Comparison of ENCODE assay signal across 11 cellular contexts in the genomic region with DNA sequence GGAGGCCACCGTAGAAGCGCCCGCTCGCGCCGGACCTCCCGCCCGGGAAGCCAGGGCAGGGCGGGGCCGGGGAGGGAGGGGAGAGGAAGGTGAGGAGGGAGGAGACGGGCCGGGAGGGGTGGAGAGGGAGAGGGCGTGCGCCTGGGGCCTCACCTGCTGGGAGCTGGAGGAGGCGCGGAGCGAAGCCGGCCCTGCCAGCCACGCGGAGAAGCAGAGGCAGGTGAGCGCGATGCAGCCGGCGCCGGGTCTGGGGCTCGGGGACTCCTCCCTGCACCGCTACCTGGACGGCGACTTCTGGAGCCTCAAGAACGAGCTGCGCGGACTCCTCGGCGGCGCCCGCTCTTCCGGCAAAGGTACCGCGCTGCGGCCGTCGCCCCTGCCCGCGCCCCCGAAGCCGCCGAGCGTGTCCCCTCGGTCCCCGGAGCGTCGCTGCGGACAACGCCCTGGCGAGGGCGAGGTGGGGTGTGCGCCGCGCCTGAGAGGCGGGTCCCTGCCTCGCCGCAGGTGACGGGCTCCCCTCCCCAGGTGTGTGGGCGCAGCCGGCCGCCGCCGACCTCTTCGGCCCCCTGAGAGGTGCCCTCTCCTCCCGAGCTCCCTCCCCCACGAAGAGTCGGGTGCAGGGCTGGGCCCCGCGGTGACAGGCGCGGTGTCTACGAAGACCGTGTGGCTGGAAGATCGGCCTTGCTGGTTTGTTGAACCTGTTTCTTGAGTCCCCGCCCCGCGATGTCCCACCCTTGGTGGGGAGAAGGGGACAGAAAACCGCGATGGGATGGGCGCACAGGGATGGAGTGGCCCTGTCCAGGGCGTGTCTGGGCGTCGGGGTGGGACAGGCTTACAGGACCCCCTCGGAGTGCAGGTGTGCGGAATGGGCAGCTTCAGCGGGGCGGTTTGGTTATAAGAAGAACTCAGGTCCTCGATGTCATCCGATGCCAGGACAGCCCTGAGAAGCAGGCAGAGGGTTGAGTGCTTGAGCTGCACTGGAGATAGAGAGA. TPM values are rescaled to one million over a fixed set of nuclear protein-coding genes. Genes with fewer than 3 reads are reported as not detected.
DNase-seq lines count a peak whose midpoint lies in the region; ATAC-seq and TF ChIP-seq lines count a peak whose summit lies in the region.
"Had no signal": no experiment of that assay in that cellular context is flagged by ENCODE, and none has a peak within 500 bp of the region (broad histone marks: within the 10 kb centered on the region; RNA-seq: fewer than 3 reads in every experiment).

Gene ACOXL (plus strand): TSS at position 152 of the 992 bp plus-strand sequence. CDS start 35,817 bp downstream, outside the sequence.

- H2AFZ ChIP-seq in parathyroid adenoma, result peak within 1 kb of the TSS; percentile 80

- H3K4me3 ChIP-seq in epithelial cell of proximal tubule (ENCODE audit: low read depth, low read length) (peak within 1 kb of the TSS; percentile 16), parathyroid adenoma (ENCODE audit: low read depth, low read length) (peak within 1 kb of the TSS; percentile 41), uterus (no peak within 1 kb of the TSS)

- H3K27me3 ChIP-seq in parathyroid adenoma (ENCODE audit: control insufficient read depth, insufficient read depth, low read length), result no peaks in the 10 kb centered on the region
- H3K27me3 ChIP-seq in uterus, result peaks cover 0 to 14% of the 10 kb centered on the region in 2 donors

- TF ChIP-seq CTCF in GM13977 (IDR thresholded peaks at IDR 0.05; ENCODE audit: extremely low read depth, insufficient read depth, missing control alignments) (no peak), epithelial cell of proximal tubule (conservative IDR thresholded peaks at IDR 0.05; ENCODE audit: low read depth, low read length) (no peak), parathyroid adenoma (IDR thresholded peaks at IDR 0.05) (no peak), uterus (IDR thresholded peaks at IDR 0.05) (no peak)

- DNase-seq in GM13977 (ENCODE audit: low spot score), result peak; percentile 35
- peak; percentile 62 to 83 for DNase-seq in NCI-H526 (lab: John Stamatoyannopoulos, UW)
- no peak for DNase-seq in epithelial cell of proximal tubule (ENCODE audit: low read depth)
- DNase-seq in uterus, result no peak
- DNase-seq in NCI-H187 (lab: John Stamatoyannopoulos, UW), result no peak
- DNase-seq: IMR-90 had no signal

- no peaks in the 10 kb centered on the region for H3K9me3 ChIP-seq in parathyroid adenoma (ENCODE audit: control insufficient read depth, low read length)
- H3K9me3 ChIP-seq in uterus, result no peaks in the 10 kb centered on the region

- intact Hi-C loops in uterus (cut with DNase I; ENCODE audit: low total_unique reads), result no loop called here

- H3K4me1 ChIP-seq in parathyroid adenoma (no peaks in the 10 kb centered on the region), uterus (peaks cover 0 to 4% of the 10 kb centered on the region in 2 donors)

- TF ChIP-seq POLR2A in uterus (IDR thresholded peaks at IDR 0.05), result no peak

- no peak within 1 kb of the TSS for H3K27ac ChIP-seq in parathyroid adenoma
- no peak within 1 kb of the TSS for H3K27ac ChIP-seq in uterus

- no peak for ATAC-seq in HG03139 (IDR thresholded peaks at IDR 0.05; ENCODE audit: unreplicated experiment)
- ATAC-seq in HG02938 (IDR thresholded peaks at IDR 0.05; ENCODE audit: unreplicated experiment), result no peak

- H3K4me2 ChIP-seq in parathyroid adenoma (ENCODE audit: low read length), result peak within 1 kb of the TSS; percentile 71

- H3K9ac ChIP-seq in parathyroid adenoma, result no peak within 1 kb of the TSS

- H3K79me2 ChIP-seq in parathyroid adenoma, result no peaks in the 10 kb centered on the region

- in situ Hi-C loops in GM13977 (cut with MboI; ENCODE audit: low pct_unique_long_range_greater_than_20kb, low sequenced_read_pairs, unreplicated experiment), result no loop called here

- H3K36me3 ChIP-seq in parathyroid adenoma (ENCODE audit: control insufficient read depth, insufficient read depth, low read length) (no peaks in the 10 kb centered on the region), uterus (no peaks in the 10 kb centered on the region)

RNA-seq across cellular contexts. Expression of gene ACOXL, which starts in this region (rescaled TPM):
- total RNA-seq in epithelial cell of proximal tubule, result 0.06 and 0.14 TPM in 2 replicates
- under 1 TPM in 2 of 4 donors, not detected in 2; 0.18 to 0.41 TPM for total RNA-seq in uterus
- total RNA-seq: fibroblast of lung, IMR-90, temporal lobe had no signal

Comparison
In these comparisons a context has a peak if more than half of its experiments do, and no peak if none do; other contexts are left out.
1. DNase-seq: peak in GM13977 (single experiment) and NCI-H526 (2 of 2); none in epithelial cell of proximal tubule (single experiment), uterus (0 of 2) and NCI-H187 (0 of 2).
2. H3K4me3 ChIP-seq: peak in epithelial cell of proximal tubule (single experiment) and parathyroid adenoma (single experiment); none in uterus (0 of 2).